Comparison of ENCODE assay signal across 22 cellular contexts in the genomic region with DNA sequence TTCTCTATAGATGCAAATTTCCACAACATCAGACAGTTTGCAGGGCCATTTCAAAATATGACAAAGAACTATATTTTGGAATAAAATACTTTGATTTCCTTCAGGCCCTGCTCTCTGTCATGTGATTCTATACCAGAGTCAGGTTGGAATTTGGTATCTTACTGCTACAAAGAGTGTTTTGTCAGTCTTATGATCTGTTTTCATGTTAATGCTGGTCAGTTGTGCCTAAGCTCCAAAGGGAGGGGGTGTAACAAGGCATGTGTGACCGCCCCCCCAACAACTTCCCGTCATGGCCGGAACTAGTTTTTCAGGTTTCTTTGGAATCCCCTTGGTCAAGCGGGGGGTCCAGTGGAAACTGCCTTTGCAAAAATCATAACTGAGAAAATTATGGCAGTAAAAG. TPM values are rescaled to one million over a fixed set of nuclear protein-coding genes. Genes with fewer than 3 reads are reported as not detected.
DNase-seq lines count a peak whose midpoint lies in the region; ATAC-seq and TF ChIP-seq lines count a peak whose summit lies in the region.
"Had no signal": no experiment of that assay in that cellular context is flagged by ENCODE, and none has a peak within 500 bp of the region (broad histone marks: within the 10 kb centered on the region; RNA-seq: fewer than 3 reads in every experiment).

No MANE protein-coding gene starts in this region.

- H3K79me2 ChIP-seq in GM23338 (replicated peaks; ENCODE audit: insufficient read depth) = no peaks in the 10 kb centered on the region

- H3K9me3 Mint-ChIP-seq in GM23338 = peaks cover 12% of the 10 kb centered on the region
- H3K9me3 Mint-ChIP-seq in activated naive CD8-positive, alpha-beta T cell treated with anti-CD3 and anti-CD28 coated beads for 36 hours = no peaks in the 10 kb centered on the region
- H3K9me3 Mint-ChIP-seq: CD4-positive, alpha-beta T cell had no signal

- H3K4me3 ChIP-seq in GM23338 (no peak overlapping the region), coronary artery (no peak overlapping the region)
- H3K4me3 ChIP-seq: A549; BLaER1 treated with 17β-estradiol and CSF1 and Interleukin-3, amounts not matched to agents 10 nM and 100 nM; HAP-1 had no signal

- peaks cover 40% of the 10 kb centered on the region for H3K4me1 ChIP-seq in GM23338 (ENCODE audit: insufficient read depth)
- H3K4me1 ChIP-seq: A549; BLaER1 treated with 17β-estradiol and CSF1 and Interleukin-3, amounts not matched to agents 10 nM and 100 nM had no signal

- no peak overlapping the region; the same call in 1 of the 2 replicates for H3K4me2 ChIP-seq in GM23338
- H3K4me2 ChIP-seq: A549; BLaER1 treated with 17β-estradiol and CSF1 and Interleukin-3, amounts not matched to agents 10 nM and 100 nM had no signal

- no peak for TF ChIP-seq EP300 in Ishikawa (IDR thresholded peaks at IDR 0.05; ENCODE audit: borderline replicate concordance)

- TF ChIP-seq CTCF in GM23338 (conservative IDR thresholded peaks at IDR 0.05; ENCODE audit: low read depth in 2 of 2) (no peak), coronary artery (IDR thresholded peaks at IDR 0.05) (no peak)

- H3K36me3 Mint-ChIP-seq in GM23338 (ENCODE audit: low read depth) = peaks cover 4% of the 10 kb centered on the region; the same call in 1 of the 3 replicates
- H3K36me3 Mint-ChIP-seq in activated naive CD8-positive, alpha-beta T cell treated with anti-CD3 and anti-CD28 coated beads for 36 hours = no peaks in the 10 kb centered on the region
- H3K36me3 Mint-ChIP-seq: CD14-positive monocyte; CD8-positive, alpha-beta memory T cell had no signal

- H3K4me3 Mint-ChIP-seq in GM23338 = no peak overlapping the region
- no peak overlapping the region for H3K4me3 Mint-ChIP-seq in activated naive CD8-positive, alpha-beta T cell treated with anti-CD3 and anti-CD28 coated beads for 36 hours
- H3K4me3 Mint-ChIP-seq: CD4-positive, alpha-beta T cell; CD8-positive, alpha-beta memory T cell; HFFc6 had no signal

- no peak overlapping the region for H2AFZ ChIP-seq in GM23338

- DNase-seq in GM23338 (ENCODE audit: low spot score) (peak; percentile 26), coronary artery (ENCODE audit: low spot score) (peak; percentile 9), left kidney (ENCODE audit: low read depth, low spot score) (peak; percentile 36), NCI-H510A (lab: John Stamatoyannopoulos, UW) (no peak), NCI-H345 (lab: John Stamatoyannopoulos, UW) (no peak)
- no peak for DNase-seq in activated naive CD8-positive, alpha-beta T cell treated with anti-CD3 and anti-CD28 coated beads for 36 hours
- DNase-seq: 8988T; ACHN; AML-193; BE2C; CD4-positive, alpha-beta T cell; CD8-positive, alpha-beta memory T cell; DMS 273 treated with DMSO at 0.1 percent for 48 hours; DMS79; EL; GF-D8; HFFc6 had no signal

- H3K27me3 ChIP-seq in GM23338 (ENCODE audit: insufficient read depth) = no peaks in the 10 kb centered on the region
- H3K27me3 ChIP-seq: BE2C; BLaER1 treated with 17β-estradiol and CSF1 and Interleukin-3, amounts not matched to agents 10 nM and 100 nM had no signal

- peaks cover 23% of the 10 kb centered on the region for H3K9me2 ChIP-seq in GM23338 (ENCODE audit: insufficient read depth)

- no peaks in the 10 kb centered on the region for H4K20me1 ChIP-seq in GM23338 (replicated peaks; ENCODE audit: insufficient read depth)
- H4K20me1 ChIP-seq: BLaER1 treated with 17β-estradiol and CSF1 and Interleukin-3, amounts not matched to agents 10 nM and 100 nM had no signal

- H3F3A ChIP-seq in GM23338 (replicated peaks; ENCODE audit: low read depth) = no peaks in the 10 kb centered on the region

- H3K27ac ChIP-seq in GM23338 (ENCODE audit: low read depth) = no peak overlapping the region
- H3K27ac ChIP-seq in coronary artery = no peak overlapping the region
- H3K27ac ChIP-seq: A549; BLaER1 treated with 17β-estradiol and CSF1 and Interleukin-3, amounts not matched to agents 10 nM and 100 nM had no signal

- TF ChIP-seq RAD21 in Ishikawa (IDR thresholded peaks at IDR 0.05; ENCODE audit: low read depth) = no peak

- no peak for ATAC-seq in GM23338
- ATAC-seq: A549 had no signal

- H3K4me1 Mint-ChIP-seq in GM23338 = peaks cover 55% of the 10 kb centered on the region
- H3K4me1 Mint-ChIP-seq in activated naive CD8-positive, alpha-beta T cell treated with anti-CD3 and anti-CD28 coated beads for 36 hours = no peaks in the 10 kb centered on the region
- H3K4me1 Mint-ChIP-seq: CD8-positive, alpha-beta memory T cell had no signal

- no peak overlapping the region for H3K27ac Mint-ChIP-seq in GM23338
- no peak overlapping the region for H3K27ac Mint-ChIP-seq in activated naive CD8-positive, alpha-beta T cell treated with anti-CD3 and anti-CD28 coated beads for 36 hours
- H3K27ac Mint-ChIP-seq: CD14-positive monocyte; CD4-positive, alpha-beta T cell; CD8-positive, alpha-beta memory T cell; HFFc6 had no signal

- H3K36me3 ChIP-seq in GM23338 (ENCODE audit: insufficient read depth) = no peaks in the 10 kb centered on the region
- H3K36me3 ChIP-seq: BE2C; BLaER1 treated with 17β-estradiol and CSF1 and Interleukin-3, amounts not matched to agents 10 nM and 100 nM; HAP-1 had no signal

- H3K27me3 Mint-ChIP-seq in GM23338 (ENCODE audit: insufficient read depth, low read depth, poor library complexity) = peaks cover 8% of the 10 kb centered on the region
- H3K27me3 Mint-ChIP-seq in activated naive CD8-positive, alpha-beta T cell treated with anti-CD3 and anti-CD28 coated beads for 36 hours = peaks cover 37% of the 10 kb centered on the region

TF ChIP-seq in GM23338, 12 proteins besides CTCF, POLR2A, EP300 and RAD21 (continues in another document):
- TF ChIP-seq ETS1 (IDR thresholded peaks at IDR 0.05) (no peak), CREB1 (CRISPR knock-in tag; IDR thresholded peaks at IDR 0.05; ENCODE audit: low read depth) (no peak), NANOG (IDR thresholded peaks at IDR 0.05; ENCODE audit: borderline replicate concordance) (no peak)

TF ChIP-seq in Ishikawa, 13 proteins besides CTCF, POLR2A, EP300 and RAD21:
- TF ChIP-seq YY1 (IDR thresholded peaks at IDR 0.05; ENCODE audit: low read depth) (0 out of 2 replicates have a peak, but pooled peaks have one; percentile 34), CREB1 (IDR thresholded peaks at IDR 0.05; ENCODE audit: low read depth) (no peak)

RNA-seq across cellular contexts. Expression of gene C11orf96, which starts 15.1 kb away (rescaled TPM):
- total RNA-seq in GM23338 (2014; rRNA removed; shearing (Covaris generic)) = 2.5 and 2.6 TPM in 2 replicates
- 0.31 and 1.4 TPM in 2 replicates for polyA plus RNA-seq in GM23338 (2016; fragmentation: Nextera tagmentation; extraction: Ambion mirVana)
- under 1 TPM; 0.34 to 0.56 TPM for total RNA-seq in activated naive CD8-positive, alpha-beta T cell treated with anti-CD3 and anti-CD28 coated beads for 36 hours
- total RNA-seq: CD4-positive, alpha-beta T cell had no signal
- polyA plus RNA-seq: CD14-positive monocyte; CD8-positive, alpha-beta memory T cell had no signal

Comparison
In these comparisons a context has a peak if more than half of its experiments do, and no peak if none do; other contexts are left out.
1. DNase-seq: peak in GM23338 (single experiment), coronary artery (single experiment) and left kidney (single experiment); none in activated naive CD8-positive, alpha-beta T cell treated with anti-CD3 and anti-CD28 coated beads for 36 hours (single experiment), NCI-H510A (single experiment) and NCI-H345 (single experiment).